In genomic region chr19:51293571-51294210, GRCh38 we compare ENCODE assay signal across 26 cellular contexts. TPM values are rescaled to one million over a fixed set of nuclear protein-coding genes. Genes with fewer than 3 reads are reported as not detected.
"Had no signal": no experiment of that assay in that cellular context is flagged by ENCODE, and none has a peak within 500 bp of the region (broad histone marks: within the 10 kb centered on the region; RNA-seq: fewer than 3 reads in every experiment).

No MANE protein-coding gene starts in this region.

- H3K4me3 ChIP-seq: body of pancreas, colonic mucosa, lung, psoas muscle, suprapubic skin, transverse colon, uterus had no signal

- H3K36me3 ChIP-seq: colonic mucosa, suprapubic skin, transverse colon, uterus had no signal

- ATAC-seq: activated CD8-positive, alpha-beta T cell treated with anti-CD3 and anti-CD28 coated beads, Interleukin-2, amount 10 ng/mL, durations not matched to agents 7 days and 5 days; body of pancreas; left lobe of liver; psoas muscle; stimulated activated naive CD8-positive, alpha-beta T cell treated with anti-CD3 and anti-CD28 coated beads, Interleukin-15, amount 100 ng/mL, for 72 hours; T-cell had no signal

- H3K27me3 ChIP-seq: body of pancreas, colonic mucosa, uterus had no signal

- H3K9me3 ChIP-seq: body of pancreas, colonic mucosa, psoas muscle, suprapubic skin, transverse colon, uterus had no signal

- H3K4me1 ChIP-seq: body of pancreas, colonic mucosa, psoas muscle, suprapubic skin, transverse colon, uterus had no signal

- DNase-seq: activated CD4-positive, alpha-beta T cell treated with anti-CD3 and anti-CD28 coated beads, Interleukin-2, amount 10 ng/mL, durations not matched to agents 7 days and 5 days; activated CD4-positive, CD25-positive, alpha-beta regulatory T cell; activated CD8-positive, alpha-beta T cell treated with anti-CD3 and anti-CD28 coated beads, Interleukin-2, amount 10 ng/mL, durations not matched to agents 7 days and 5 days; activated naive CD4-positive, alpha-beta T cell treated with Interleukin-2 at 50 U/mL for 16 hours; activated naive CD8-positive, alpha-beta T cell treated with anti-CD3 and anti-CD28 coated beads, Interleukin-2, amount 10 ng/mL, durations not matched to agents 7 days and 5 days; activated T-cell treated with anti-CD3 and anti-CD28 coated beads, Interleukin-2, amount 50 U/mL, for 24 hours; body of pancreas; colonic mucosa; erythroblast; kidney; nephron progenitor cell; psoas muscle; right cardiac atrium; stimulated activated naive CD8-positive, alpha-beta T cell treated with anti-CD3 and anti-CD28 coated beads, Interleukin-15, amount 100 ng/mL, for 72 hours; T-cell; transverse colon; uterus had no signal

- H3K27ac ChIP-seq: body of pancreas, colonic mucosa, psoas muscle, suprapubic skin, transverse colon, uterus had no signal

RNA-seq across cellular contexts. Expression of gene IGLON5, which starts 17.8 kb away (rescaled TPM):
- total RNA-seq: activated CD4-positive, alpha-beta T cell treated with anti-CD3 and anti-CD28 coated beads, Interleukin-2, amount 10 ng/mL, durations not matched to agents 7 days and 5 days; activated CD8-positive, alpha-beta T cell treated with anti-CD3 and anti-CD28 coated beads, Interleukin-2, amount 10 ng/mL, durations not matched to agents 7 days and 5 days; body of pancreas; cardiac septum; kidney; myocyte; skeletal muscle tissue had no signal

RNA-seq across cellular contexts. Expression of gene SIGLECL1, which starts 42.8 kb away (rescaled TPM):
- total RNA-seq: activated CD4-positive, alpha-beta T cell treated with anti-CD3 and anti-CD28 coated beads, Interleukin-2, amount 10 ng/mL, durations not matched to agents 7 days and 5 days; activated CD8-positive, alpha-beta T cell treated with anti-CD3 and anti-CD28 coated beads, Interleukin-2, amount 10 ng/mL, durations not matched to agents 7 days and 5 days; activated naive CD8-positive, alpha-beta T cell treated with anti-CD3 and anti-CD28 coated beads, Interleukin-2, amount 10 ng/mL, durations not matched to agents 7 days and 5 days; activated T-helper 2 cell treated with anti-CD3 and anti-CD28 coated beads, Interferon-gamma antibody, Interleukin-2, Interleukin-4, amounts not matched to agents 10 μg/mL and 5 μg/mL and 100 μg/mL, durations not matched to agents 14 hours and 24 hours and 36 hours; body of pancreas; cardiac septum; colonic mucosa; frontal cortex; kidney; left lobe of liver; lung; myocyte; omental fat pad; psoas muscle; right cardiac atrium; skeletal muscle tissue; suprapubic skin; T-cell; transverse colon had no signal
- polyA plus RNA-seq: psoas muscle, right cardiac atrium had no signal
